7 cellular contexts compared by ENCODE assay signal in the genomic region with DNA sequence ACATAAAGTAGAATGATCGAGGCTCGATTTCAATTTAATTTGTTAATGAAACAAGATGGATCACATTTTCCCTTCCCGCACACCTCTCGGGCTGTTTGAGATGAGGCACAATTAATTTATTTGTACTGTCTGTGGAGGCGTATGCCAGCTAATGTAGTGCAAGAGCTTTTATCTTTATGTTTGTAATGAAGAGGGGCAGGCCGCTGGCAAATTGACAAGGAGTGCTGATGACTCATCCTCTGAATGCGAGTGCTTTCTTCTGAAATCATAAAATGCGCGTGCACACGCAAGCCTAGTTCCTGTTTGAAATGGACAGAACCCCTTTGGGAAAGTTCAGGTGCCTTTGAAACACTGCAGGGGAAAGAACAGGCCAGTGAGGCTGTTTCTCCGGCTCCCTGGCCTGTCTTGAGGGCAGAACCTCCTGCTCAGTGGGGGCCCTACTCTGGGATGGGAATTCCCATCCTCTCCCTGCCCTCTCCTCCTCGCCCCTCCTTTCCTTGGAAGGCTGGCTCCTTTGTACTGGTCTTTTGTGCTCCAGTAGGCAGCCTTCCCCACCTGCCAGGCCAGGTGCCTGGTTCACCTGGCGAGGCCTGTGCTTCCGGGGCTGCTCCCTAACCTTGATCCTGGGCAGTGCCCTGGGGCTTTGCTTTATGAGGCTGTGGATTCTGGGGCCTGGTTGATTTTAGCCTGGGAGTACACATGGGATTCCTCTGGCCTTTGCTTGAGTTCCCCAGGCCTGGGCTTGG. TPM values are rescaled to one million over a fixed set of nuclear protein-coding genes. Genes with fewer than 3 reads are reported as not detected.
DNase-seq lines count a peak whose midpoint lies in the region; ATAC-seq and TF ChIP-seq lines count a peak whose summit lies in the region.

No MANE protein-coding gene starts in this region.

- H3K4me1 ChIP-seq in muscle layer of duodenum (ENCODE audit: control insufficient read depth in 1 of 2, insufficient read depth in 2 of 2, low read length in 2 of 2): peaks cover 6 to 30% of the 10 kb centered on the region in 2 donors
- no peaks in the 10 kb centered on the region for H3K4me1 ChIP-seq in effector memory CD4-positive, alpha-beta T cell (ENCODE audit: control insufficient read depth, insufficient read depth, low read length, poor library complexity, severe bottlenecking)

- no peak for ATAC-seq in HG03520 (IDR thresholded peaks at IDR 0.05; ENCODE audit: unreplicated experiment)
- ATAC-seq in HG03095 (IDR thresholded peaks at IDR 0.05; ENCODE audit: unreplicated experiment): no peak

- H3K27ac ChIP-seq in muscle layer of duodenum (ENCODE audit: low read length): peak overlapping the region; percentile 70
- H3K27ac ChIP-seq in effector memory CD4-positive, alpha-beta T cell (ENCODE audit: insufficient read depth, low read length, poor library complexity, severe bottlenecking): no peak overlapping the region

- no peak for TF ChIP-seq CTCF in epithelial cell of proximal tubule (conservative IDR thresholded peaks at IDR 0.05; ENCODE audit: low read depth, low read length)

- no peaks in the 10 kb centered on the region for H3K9me3 ChIP-seq in muscle layer of duodenum (ENCODE audit: control insufficient read depth in 1 of 2, low read length in 2 of 2)
- H3K9me3 ChIP-seq in effector memory CD4-positive, alpha-beta T cell (ENCODE audit: control insufficient read depth, low read length): no peaks in the 10 kb centered on the region

- no peaks in the 10 kb centered on the region for H3K36me3 ChIP-seq in muscle layer of duodenum (ENCODE audit: control insufficient read depth in 1 of 2, insufficient read depth in 2 of 2, low read length in 2 of 2)
- no peaks in the 10 kb centered on the region for H3K36me3 ChIP-seq in effector memory CD4-positive, alpha-beta T cell (ENCODE audit: control insufficient read depth, insufficient read depth, low read length)

- H3K4me3 ChIP-seq in epithelial cell of proximal tubule (ENCODE audit: low read depth, low read length): peak overlapping the region; percentile 2
- peak overlapping the region in 1 of 2 donors; percentile 27 for H3K4me3 ChIP-seq in muscle layer of duodenum (ENCODE audit: low read depth in 1 of 2, low read length in 2 of 2)
- no peak overlapping the region for H3K4me3 ChIP-seq in effector memory CD4-positive, alpha-beta T cell (ENCODE audit: insufficient read depth, low read depth, low read length, poor library complexity, severe bottlenecking)

- peak; percentile 34 for DNase-seq in HS-5 (ENCODE audit: low read depth)
- DNase-seq in NOMO-1 treated with DMSO at 0.1 percent for 48 hours (lab: John Stamatoyannopoulos, UW; ENCODE audit: unreplicated experiment): peak; percentile 73
- peak; percentile 66 for DNase-seq in epithelial cell of proximal tubule (ENCODE audit: low read depth)
- DNase-seq in effector memory CD4-positive, alpha-beta T cell: no peak

- H3K27me3 ChIP-seq in muscle layer of duodenum (ENCODE audit: low read depth, low read length): no peaks in the 10 kb centered on the region
- peaks cover 8% of the 10 kb centered on the region for H3K27me3 ChIP-seq in effector memory CD4-positive, alpha-beta T cell (replicated peaks; ENCODE audit: control insufficient read depth, insufficient read depth, low read length, poor library complexity, severe bottlenecking)

RNA-seq across cellular contexts. Expression of gene TEAD1, which starts 50.3 kb away (rescaled TPM):
- 61.9 and 70.2 TPM in 2 replicates for total RNA-seq in epithelial cell of proximal tubule

Comparison
In these comparisons a context has a peak if more than half of its experiments do, and no peak if none do; other contexts are left out.
1. DNase-seq: peak in HS-5 (single experiment), NOMO-1 treated with DMSO at 0.1 percent for 48 hours (single experiment) and epithelial cell of proximal tubule (single experiment); none in effector memory CD4-positive, alpha-beta T cell (0 of 3).